13 cellular contexts compared by ENCODE assay signal in genomic region chr17:38322897-38323296, GRCh38. TPM values are rescaled to one million over a fixed set of nuclear protein-coding genes. Genes with fewer than 3 reads are reported as not detected.
"Had no signal": no experiment of that assay in that cellular context is flagged by ENCODE, and none has a peak within 500 bp of the region (broad histone marks: within the 10 kb centered on the region; RNA-seq: fewer than 3 reads in every experiment).

No MANE protein-coding gene starts in this region.

- H3K27me3 ChIP-seq: body of pancreas, MG63 had no signal

- H3K4me1 Mint-ChIP-seq: central memory CD8-positive, alpha-beta T cell had no signal

- H3K27me3 Mint-ChIP-seq: activated B cell treated with CpG ODN at 0.5 μM for 24 hours; activated naive CD4-positive, alpha-beta T cell treated with anti-CD3 and anti-CD28 coated beads, Interleukin-2, amount 50 U/mL, for 24 hours; central memory CD8-positive, alpha-beta T cell had no signal

- H3K4me1 ChIP-seq: body of pancreas had no signal

- H3K9me3 ChIP-seq: body of pancreas, MG63 had no signal

- DNase-seq: NCI-H1694 treated with DMSO at 0.1 percent for 48 hours, NCI-H2029 treated with DMSO at 0.1 percent for 48 hours, SHP77 treated with DMSO at 0.1 percent for 48 hours had no signal

- H3K4me3 Mint-ChIP-seq: activated B cell treated with CpG ODN at 0.5 μM for 24 hours; activated CD4-positive, alpha-beta T cell treated with anti-CD3 and anti-CD28 coated beads, Interleukin-2, amount 10 ng/mL, durations not matched to agents 24 days and 14 days; activated naive CD4-positive, alpha-beta T cell treated with anti-CD3 and anti-CD28 coated beads, Interleukin-2, amount 50 U/mL, for 24 hours; activated T-cell treated with anti-CD3 and anti-CD28 coated beads, Interleukin-2, amount 50 U/mL, for 72 hours; central memory CD8-positive, alpha-beta T cell; T-helper 1 cell treated with Interleukin-12 subunit alpha and Interleukin-12 subunit beta and Interleukin-4 antibody, amounts not matched to agents 30 μg/mL and 1 μg/mL, for 36 hours had no signal

- H3K9me3 Mint-ChIP-seq: activated B cell treated with CpG ODN at 0.5 μM for 24 hours; activated CD4-positive, alpha-beta T cell treated with anti-CD3 and anti-CD28 coated beads, Interleukin-2, amount 10 ng/mL, durations not matched to agents 24 days and 14 days; activated naive CD4-positive, alpha-beta T cell treated with anti-CD3 and anti-CD28 coated beads, Interleukin-2, amount 50 U/mL, for 24 hours; activated T-cell treated with anti-CD3 and anti-CD28 coated beads, Interleukin-2, amount 50 U/mL, for 72 hours; activated T-helper 2 cell treated with anti-CD3 and anti-CD28 coated beads, Interferon-gamma antibody, Interleukin-2, Interleukin-4, amounts not matched to agents 10 μg/mL and 5 μg/mL and 100 μg/mL, durations not matched to agents 14 hours and 24 hours and 36 hours; central memory CD8-positive, alpha-beta T cell; T-helper 1 cell treated with Interleukin-12 subunit alpha and Interleukin-12 subunit beta and Interleukin-4 antibody, amounts not matched to agents 30 μg/mL and 1 μg/mL, for 36 hours had no signal

- H3K4me3 ChIP-seq: body of pancreas, MG63 had no signal

- H3K27ac Mint-ChIP-seq: activated B cell treated with CpG ODN at 0.5 μM for 24 hours; activated CD4-positive, alpha-beta T cell treated with anti-CD3 and anti-CD28 coated beads, Interleukin-2, amount 10 ng/mL, durations not matched to agents 24 days and 14 days; activated naive CD4-positive, alpha-beta T cell treated with anti-CD3 and anti-CD28 coated beads, Interleukin-2, amount 50 U/mL, for 24 hours; activated T-cell treated with anti-CD3 and anti-CD28 coated beads, Interleukin-2, amount 50 U/mL, for 72 hours; activated T-helper 2 cell treated with anti-CD3 and anti-CD28 coated beads, Interferon-gamma antibody, Interleukin-2, Interleukin-4, amounts not matched to agents 10 μg/mL and 5 μg/mL and 100 μg/mL, durations not matched to agents 14 hours and 24 hours and 36 hours; T-helper 1 cell treated with Interleukin-12 subunit alpha and Interleukin-12 subunit beta and Interleukin-4 antibody, amounts not matched to agents 30 μg/mL and 1 μg/mL, for 36 hours had no signal

- H3K27ac ChIP-seq: body of pancreas had no signal

RNA-seq across cellular contexts. Expression of gene GPR179, which starts 20.9 kb away (rescaled TPM):
- total RNA-seq: activated CD4-positive, alpha-beta T cell treated with anti-CD3 and anti-CD28 coated beads, Interleukin-2, amount 10 ng/mL, durations not matched to agents 24 days and 14 days; activated T-helper 2 cell treated with anti-CD3 and anti-CD28 coated beads, Interferon-gamma antibody, Interleukin-2, Interleukin-4, amounts not matched to agents 10 μg/mL and 5 μg/mL and 100 μg/mL, durations not matched to agents 14 hours and 24 hours and 36 hours; aorta had no signal
